ENCODE assay signal across 31 cellular contexts in the genomic region with DNA sequence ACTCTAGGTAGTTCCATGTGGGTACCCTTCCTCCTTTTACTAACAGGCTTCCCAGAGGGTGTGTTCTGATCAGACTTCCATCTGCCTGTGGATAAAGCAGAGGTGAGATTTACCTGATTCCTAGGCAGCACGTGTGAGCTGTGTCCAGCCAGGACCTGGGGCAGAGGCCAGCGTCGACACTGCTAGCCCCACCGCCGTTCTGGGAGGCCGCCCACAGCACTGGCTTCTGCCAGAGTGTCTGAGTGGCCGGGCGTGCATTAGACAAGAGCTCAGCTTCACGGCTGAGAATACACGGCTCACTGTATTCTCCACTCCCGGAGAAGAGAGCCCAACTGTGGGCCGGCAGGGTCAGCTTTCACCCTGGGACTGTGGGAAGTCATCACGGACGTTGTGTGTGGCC.
"Had no signal": no experiment of that assay in that cellular context is flagged by ENCODE, and none has a peak within 500 bp of the region (broad histone marks: within the 10 kb centered on the region; RNA-seq: fewer than 3 reads in every experiment).

No MANE protein-coding gene starts in this region.

- H3K4me2 ChIP-seq: KMS-11 had no signal

- H3K9me3 ChIP-seq: body of pancreas, Peyer's patch had no signal

- H3K27me3 ChIP-seq: body of pancreas, Peyer's patch had no signal

- H3K9ac ChIP-seq: KMS-11 had no signal

- H3K27ac ChIP-seq: body of pancreas, KMS-11, Peyer's patch, SK-N-MC had no signal

- H3K36me3 ChIP-seq: Peyer's patch had no signal

- DNase-seq: activated CD4-positive, alpha-beta T cell treated with anti-CD3 and anti-CD28 coated beads, Interleukin-2, amount 10 ng/mL, durations not matched to agents 24 days and 14 days; activated CD4-positive, alpha-beta T cell treated with anti-CD3 and anti-CD28 coated beads, Interleukin-2, amount 50 U/mL, for 4 hours; activated CD8-positive, alpha-beta T cell treated with anti-CD3 and anti-CD28 coated beads for 36 hours; activated effector memory CD4-positive, alpha-beta T cell treated with anti-CD3 and anti-CD28 coated beads, Interleukin-2, amount 50 U/mL, for 16 hours; activated naive CD4-positive, alpha-beta T cell; activated naive CD4-positive, alpha-beta T cell treated with anti-CD3 and anti-CD28 coated beads, Interleukin-2, amount 50 U/mL, for 16 hours; activated naive CD8-positive, alpha-beta T cell treated with anti-CD3 and anti-CD28 coated beads for 36 hours; activated T-cell treated with anti-CD3 and anti-CD28 coated beads, Interleukin-2, amount 50 U/mL, for 1 hour; activated T-cell treated with anti-CD3 and anti-CD28 coated beads, Interleukin-2, amount 50 U/mL, for 72 hours; amniotic stem cell; body of pancreas; caudate nucleus; MM.1S; MV-4-11; NCI-H1092; NCI-H1436 treated with DMSO at 0.1 percent for 48 hours; NCI-H1694 treated with DMSO at 0.1 percent for 48 hours; NCI-H2029; NCI-H2107; NCI-H2171; NCI-H510A; NCI-H526; NCI-H748 treated with DMSO at 0.1 percent for 48 hours; NK-92 treated with Interleukin-12 subunit alpha and Interleukin-12 subunit beta, amount 100 ng/mL, for 24 hours; PC-3; Peyer's patch; RPMI8226; T1000 had no signal

- H3K4me3 ChIP-seq: body of pancreas, Peyer's patch, SK-N-MC had no signal

- ATAC-seq: activated CD8-positive, alpha-beta T cell treated with anti-CD3 and anti-CD28 coated beads for 36 hours; activated T-cell treated with anti-CD3 and anti-CD28 coated beads, Interleukin-2, amount 50 U/mL, for 72 hours; activated T-helper 17 cell treated with anti-CD3 and anti-CD28 coated beads, Interleukin-2, amount 50 U/mL, for 72 hours; body of pancreas; PC-3 had no signal

- H3K4me1 ChIP-seq: body of pancreas, Peyer's patch had no signal
